ENCODE assay signal across 2 cellular contexts in the genomic region with DNA sequence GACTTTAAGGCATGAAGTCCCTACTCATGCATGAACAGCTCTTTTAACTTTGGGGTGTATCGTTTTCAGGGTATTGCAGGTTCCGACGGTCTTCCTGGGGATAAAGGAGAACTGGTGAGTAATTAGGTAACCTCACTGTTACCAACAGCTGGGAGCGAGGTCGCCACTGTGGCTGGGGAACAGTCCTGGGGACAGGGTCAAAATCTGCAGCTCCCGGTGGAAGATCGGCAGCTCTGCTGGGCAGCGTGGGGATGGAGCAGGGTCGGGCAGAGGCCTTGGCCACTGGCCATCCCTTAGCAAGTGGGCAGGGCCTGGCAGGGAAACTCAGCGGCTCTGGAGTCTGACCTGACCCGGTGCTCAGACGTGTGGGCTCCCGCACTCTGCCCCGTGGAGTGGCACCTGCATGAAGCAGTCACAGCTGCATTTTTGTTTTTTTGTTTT.
TF ChIP-seq lines count a peak whose summit lies in the region.

No MANE protein-coding gene starts in this region.

TF ChIP-seq in WTC11, 78 proteins besides CTCF, POLR2A, EP300 and RAD21 (continued from another document):
- TF ChIP-seq, protein P1, sequence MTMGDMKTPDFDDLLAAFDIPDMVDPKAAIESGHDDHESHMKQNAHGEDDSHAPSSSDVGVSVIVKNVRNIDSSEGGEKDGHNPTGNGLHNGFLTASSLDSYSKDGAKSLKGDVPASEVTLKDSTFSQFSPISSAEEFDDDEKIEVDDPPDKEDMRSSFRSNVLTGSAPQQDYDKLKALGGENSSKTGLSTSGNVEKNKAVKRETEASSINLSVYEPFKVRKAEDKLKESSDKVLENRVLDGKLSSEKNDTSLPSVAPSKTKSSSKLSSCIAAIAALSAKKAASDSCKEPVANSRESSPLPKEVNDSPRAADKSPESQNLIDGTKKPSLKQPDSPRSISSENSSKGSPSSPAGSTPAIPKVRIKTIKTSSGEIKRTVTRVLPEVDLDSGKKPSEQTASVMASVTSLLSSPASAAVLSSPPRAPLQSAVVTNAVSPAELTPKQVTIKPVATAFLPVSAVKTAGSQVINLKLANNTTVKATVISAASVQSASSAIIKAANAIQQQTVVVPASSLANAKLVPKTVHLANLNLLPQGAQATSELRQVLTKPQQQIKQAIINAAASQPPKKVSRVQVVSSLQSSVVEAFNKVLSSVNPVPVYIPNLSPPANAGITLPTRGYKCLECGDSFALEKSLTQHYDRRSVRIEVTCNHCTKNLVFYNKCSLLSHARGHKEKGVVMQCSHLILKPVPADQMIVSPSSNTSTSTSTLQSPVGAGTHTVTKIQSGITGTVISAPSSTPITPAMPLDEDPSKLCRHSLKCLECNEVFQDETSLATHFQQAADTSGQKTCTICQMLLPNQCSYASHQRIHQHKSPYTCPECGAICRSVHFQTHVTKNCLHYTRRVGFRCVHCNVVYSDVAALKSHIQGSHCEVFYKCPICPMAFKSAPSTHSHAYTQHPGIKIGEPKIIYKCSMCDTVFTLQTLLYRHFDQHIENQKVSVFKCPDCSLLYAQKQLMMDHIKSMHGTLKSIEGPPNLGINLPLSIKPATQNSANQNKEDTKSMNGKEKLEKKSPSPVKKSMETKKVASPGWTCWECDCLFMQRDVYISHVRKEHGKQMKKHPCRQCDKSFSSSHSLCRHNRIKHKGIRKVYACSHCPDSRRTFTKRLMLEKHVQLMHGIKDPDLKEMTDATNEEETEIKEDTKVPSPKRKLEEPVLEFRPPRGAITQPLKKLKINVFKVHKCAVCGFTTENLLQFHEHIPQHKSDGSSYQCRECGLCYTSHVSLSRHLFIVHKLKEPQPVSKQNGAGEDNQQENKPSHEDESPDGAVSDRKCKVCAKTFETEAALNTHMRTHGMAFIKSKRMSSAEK (CRISPR knock-in tag; IDR thresholded peaks at IDR 0.05; ENCODE audit: borderline replicate concordance) = no peak
- no peak for TF ChIP-seq FOXP1 (CRISPR knock-in tag; IDR thresholded peaks at IDR 0.05; ENCODE audit: borderline replicate concordance)
- TF ChIP-seq AR (CRISPR knock-in tag; IDR thresholded peaks at IDR 0.05) = no peak
- no peak for TF ChIP-seq MXD4 (CRISPR knock-in tag; IDR thresholded peaks at IDR 0.05; ENCODE audit: borderline replicate concordance)
- TF ChIP-seq USF2 (CRISPR knock-in tag; IDR thresholded peaks at IDR 0.05) = no peak

TF ChIP-seq in HEK293T, 16 proteins besides CTCF, POLR2A, EP300 and RAD21 (continued from another document):
- no peak for TF ChIP-seq PKNOX1 (IDR thresholded peaks at IDR 0.05)
- no peak for TF ChIP-seq LEF1 (IDR thresholded peaks at IDR 0.05; ENCODE audit: borderline replicate concordance)
- TF ChIP-seq SUZ12 (IDR thresholded peaks at IDR 0.05) = no peak
- TF ChIP-seq FOXM1 (IDR thresholded peaks at IDR 0.05; ENCODE audit: borderline replicate concordance) = no peak
- TF ChIP-seq BHLHE40 (IDR thresholded peaks at IDR 0.05; ENCODE audit: borderline replicate concordance) = no peak
- TF ChIP-seq L3MBTL2 (conservative IDR thresholded peaks at IDR 0.05) = no peak
- no peak for TF ChIP-seq FOXA1 (IDR thresholded peaks at IDR 0.05)
- TF ChIP-seq HDGF (IDR thresholded peaks at IDR 0.05; ENCODE audit: borderline replicate concordance) = no peak
- no peak for TF ChIP-seq FOXK2 (IDR thresholded peaks at IDR 0.05)
- TF ChIP-seq TARDBP (IDR thresholded peaks at IDR 0.05) = no peak
- TF ChIP-seq CTBP1 (IDR thresholded peaks at IDR 0.05; ENCODE audit: borderline replicate concordance) = no peak
- no peak for TF ChIP-seq NFRKB (IDR thresholded peaks at IDR 0.05)
- TF ChIP-seq ELF4 (IDR thresholded peaks at IDR 0.05) = no peak
- no peak for TF ChIP-seq SP1 (IDR thresholded peaks at IDR 0.05)
- TF ChIP-seq ARNT (IDR thresholded peaks at IDR 0.05) = no peak
TF ChIP-seq in HEK293T: peak in this region for 0.
